Comparison of ENCODE assay signal across 2 cellular contexts in genomic region chr5:33888582-33888981, GRCh38.
TF ChIP-seq lines count a peak whose summit lies in the region.

No MANE protein-coding gene starts in this region.

TF ChIP-seq in IMR-90, 13 proteins besides CTCF, POLR2A, EP300 and RAD21:
- TF ChIP-seq CEBPB (IDR thresholded peaks at IDR 0.05; ENCODE audit: low read depth, low read length) (no peak; the same call in 1 of the 2 replicates), RCOR1 (IDR thresholded peaks at IDR 0.05; ENCODE audit: insufficient replicate concordance, low read length) (no peak), MAFK (IDR thresholded peaks at IDR 0.05; ENCODE audit: low read depth, low read length) (no peak), RFX5 (IDR thresholded peaks at IDR 0.05; ENCODE audit: low read depth, low read length) (no peak), FOS (IDR thresholded peaks at IDR 0.05; ENCODE audit: low read depth, low read length) (no peak), USF2 (IDR thresholded peaks at IDR 0.05; ENCODE audit: low read depth, low read length) (no peak), NFE2L2 (IDR thresholded peaks at IDR 0.05; ENCODE audit: low read depth, low read length) (no peak), CHD1 (IDR thresholded peaks at IDR 0.05; ENCODE audit: low read depth, low read length) (no peak), SMC3 (IDR thresholded peaks at IDR 0.05; ENCODE audit: low read depth, low read length) (no peak), BHLHE40 (IDR thresholded peaks at IDR 0.05; ENCODE audit: low read depth, low read length) (no peak), MXI1 (IDR thresholded peaks at IDR 0.05; ENCODE audit: borderline replicate concordance, low read depth, low read length) (no peak)
- TF ChIP-seq, protein P1, sequence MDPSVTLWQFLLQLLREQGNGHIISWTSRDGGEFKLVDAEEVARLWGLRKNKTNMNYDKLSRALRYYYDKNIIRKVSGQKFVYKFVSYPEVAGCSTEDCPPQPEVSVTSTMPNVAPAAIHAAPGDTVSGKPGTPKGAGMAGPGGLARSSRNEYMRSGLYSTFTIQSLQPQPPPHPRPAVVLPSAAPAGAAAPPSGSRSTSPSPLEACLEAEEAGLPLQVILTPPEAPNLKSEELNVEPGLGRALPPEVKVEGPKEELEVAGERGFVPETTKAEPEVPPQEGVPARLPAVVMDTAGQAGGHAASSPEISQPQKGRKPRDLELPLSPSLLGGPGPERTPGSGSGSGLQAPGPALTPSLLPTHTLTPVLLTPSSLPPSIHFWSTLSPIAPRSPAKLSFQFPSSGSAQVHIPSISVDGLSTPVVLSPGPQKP (IDR thresholded peaks at IDR 0.05; ENCODE audit: borderline replicate concordance, low read depth, low read length) = no peak

TF ChIP-seq in GM23338, 12 proteins besides CTCF, POLR2A, EP300 and RAD21:
- TF ChIP-seq STAT1 (IDR thresholded peaks at IDR 0.05; ENCODE audit: unreplicated experiment) (no peak), EZH2 (IDR thresholded peaks at IDR 0.05; ENCODE audit: low read depth, unreplicated experiment) (no peak), EZH2phosphoT487 (IDR thresholded peaks at IDR 0.05; ENCODE audit: unreplicated experiment) (no peak), ZNF114 (CRISPR knock-in tag; IDR thresholded peaks at IDR 0.05) (no peak), POLR2AphosphoS5 (IDR thresholded peaks at IDR 0.05; ENCODE audit: low read depth) (no peak), NANOG (IDR thresholded peaks at IDR 0.05; ENCODE audit: borderline replicate concordance) (no peak), CREB1 (CRISPR knock-in tag; IDR thresholded peaks at IDR 0.05; ENCODE audit: low read depth) (no peak), JUNB (IDR thresholded peaks at IDR 0.05; ENCODE audit: unreplicated experiment) (no peak), ZNF331 (CRISPR knock-in tag; IDR thresholded peaks at IDR 0.05; ENCODE audit: low read depth) (no peak)
- TF ChIP-seq, protein P2, sequence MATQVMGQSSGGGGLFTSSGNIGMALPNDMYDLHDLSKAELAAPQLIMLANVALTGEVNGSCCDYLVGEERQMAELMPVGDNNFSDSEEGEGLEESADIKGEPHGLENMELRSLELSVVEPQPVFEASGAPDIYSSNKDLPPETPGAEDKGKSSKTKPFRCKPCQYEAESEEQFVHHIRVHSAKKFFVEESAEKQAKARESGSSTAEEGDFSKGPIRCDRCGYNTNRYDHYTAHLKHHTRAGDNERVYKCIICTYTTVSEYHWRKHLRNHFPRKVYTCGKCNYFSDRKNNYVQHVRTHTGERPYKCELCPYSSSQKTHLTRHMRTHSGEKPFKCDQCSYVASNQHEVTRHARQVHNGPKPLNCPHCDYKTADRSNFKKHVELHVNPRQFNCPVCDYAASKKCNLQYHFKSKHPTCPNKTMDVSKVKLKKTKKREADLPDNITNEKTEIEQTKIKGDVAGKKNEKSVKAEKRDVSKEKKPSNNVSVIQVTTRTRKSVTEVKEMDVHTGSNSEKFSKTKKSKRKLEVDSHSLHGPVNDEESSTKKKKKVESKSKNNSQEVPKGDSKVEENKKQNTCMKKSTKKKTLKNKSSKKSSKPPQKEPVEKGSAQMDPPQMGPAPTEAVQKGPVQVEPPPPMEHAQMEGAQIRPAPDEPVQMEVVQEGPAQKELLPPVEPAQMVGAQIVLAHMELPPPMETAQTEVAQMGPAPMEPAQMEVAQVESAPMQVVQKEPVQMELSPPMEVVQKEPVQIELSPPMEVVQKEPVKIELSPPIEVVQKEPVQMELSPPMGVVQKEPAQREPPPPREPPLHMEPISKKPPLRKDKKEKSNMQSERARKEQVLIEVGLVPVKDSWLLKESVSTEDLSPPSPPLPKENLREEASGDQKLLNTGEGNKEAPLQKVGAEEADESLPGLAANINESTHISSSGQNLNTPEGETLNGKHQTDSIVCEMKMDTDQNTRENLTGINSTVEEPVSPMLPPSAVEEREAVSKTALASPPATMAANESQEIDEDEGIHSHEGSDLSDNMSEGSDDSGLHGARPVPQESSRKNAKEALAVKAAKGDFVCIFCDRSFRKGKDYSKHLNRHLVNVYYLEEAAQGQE (IDR thresholded peaks at IDR 0.05; ENCODE audit: unreplicated experiment) = no peak
- TF ChIP-seq, protein P3, sequence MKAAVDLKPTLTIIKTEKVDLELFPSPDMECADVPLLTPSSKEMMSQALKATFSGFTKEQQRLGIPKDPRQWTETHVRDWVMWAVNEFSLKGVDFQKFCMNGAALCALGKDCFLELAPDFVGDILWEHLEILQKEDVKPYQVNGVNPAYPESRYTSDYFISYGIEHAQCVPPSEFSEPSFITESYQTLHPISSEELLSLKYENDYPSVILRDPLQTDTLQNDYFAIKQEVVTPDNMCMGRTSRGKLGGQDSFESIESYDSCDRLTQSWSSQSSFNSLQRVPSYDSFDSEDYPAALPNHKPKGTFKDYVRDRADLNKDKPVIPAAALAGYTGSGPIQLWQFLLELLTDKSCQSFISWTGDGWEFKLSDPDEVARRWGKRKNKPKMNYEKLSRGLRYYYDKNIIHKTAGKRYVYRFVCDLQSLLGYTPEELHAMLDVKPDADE (IDR thresholded peaks at IDR 0.05) = no peak
- TF ChIP-seq, protein P4, sequence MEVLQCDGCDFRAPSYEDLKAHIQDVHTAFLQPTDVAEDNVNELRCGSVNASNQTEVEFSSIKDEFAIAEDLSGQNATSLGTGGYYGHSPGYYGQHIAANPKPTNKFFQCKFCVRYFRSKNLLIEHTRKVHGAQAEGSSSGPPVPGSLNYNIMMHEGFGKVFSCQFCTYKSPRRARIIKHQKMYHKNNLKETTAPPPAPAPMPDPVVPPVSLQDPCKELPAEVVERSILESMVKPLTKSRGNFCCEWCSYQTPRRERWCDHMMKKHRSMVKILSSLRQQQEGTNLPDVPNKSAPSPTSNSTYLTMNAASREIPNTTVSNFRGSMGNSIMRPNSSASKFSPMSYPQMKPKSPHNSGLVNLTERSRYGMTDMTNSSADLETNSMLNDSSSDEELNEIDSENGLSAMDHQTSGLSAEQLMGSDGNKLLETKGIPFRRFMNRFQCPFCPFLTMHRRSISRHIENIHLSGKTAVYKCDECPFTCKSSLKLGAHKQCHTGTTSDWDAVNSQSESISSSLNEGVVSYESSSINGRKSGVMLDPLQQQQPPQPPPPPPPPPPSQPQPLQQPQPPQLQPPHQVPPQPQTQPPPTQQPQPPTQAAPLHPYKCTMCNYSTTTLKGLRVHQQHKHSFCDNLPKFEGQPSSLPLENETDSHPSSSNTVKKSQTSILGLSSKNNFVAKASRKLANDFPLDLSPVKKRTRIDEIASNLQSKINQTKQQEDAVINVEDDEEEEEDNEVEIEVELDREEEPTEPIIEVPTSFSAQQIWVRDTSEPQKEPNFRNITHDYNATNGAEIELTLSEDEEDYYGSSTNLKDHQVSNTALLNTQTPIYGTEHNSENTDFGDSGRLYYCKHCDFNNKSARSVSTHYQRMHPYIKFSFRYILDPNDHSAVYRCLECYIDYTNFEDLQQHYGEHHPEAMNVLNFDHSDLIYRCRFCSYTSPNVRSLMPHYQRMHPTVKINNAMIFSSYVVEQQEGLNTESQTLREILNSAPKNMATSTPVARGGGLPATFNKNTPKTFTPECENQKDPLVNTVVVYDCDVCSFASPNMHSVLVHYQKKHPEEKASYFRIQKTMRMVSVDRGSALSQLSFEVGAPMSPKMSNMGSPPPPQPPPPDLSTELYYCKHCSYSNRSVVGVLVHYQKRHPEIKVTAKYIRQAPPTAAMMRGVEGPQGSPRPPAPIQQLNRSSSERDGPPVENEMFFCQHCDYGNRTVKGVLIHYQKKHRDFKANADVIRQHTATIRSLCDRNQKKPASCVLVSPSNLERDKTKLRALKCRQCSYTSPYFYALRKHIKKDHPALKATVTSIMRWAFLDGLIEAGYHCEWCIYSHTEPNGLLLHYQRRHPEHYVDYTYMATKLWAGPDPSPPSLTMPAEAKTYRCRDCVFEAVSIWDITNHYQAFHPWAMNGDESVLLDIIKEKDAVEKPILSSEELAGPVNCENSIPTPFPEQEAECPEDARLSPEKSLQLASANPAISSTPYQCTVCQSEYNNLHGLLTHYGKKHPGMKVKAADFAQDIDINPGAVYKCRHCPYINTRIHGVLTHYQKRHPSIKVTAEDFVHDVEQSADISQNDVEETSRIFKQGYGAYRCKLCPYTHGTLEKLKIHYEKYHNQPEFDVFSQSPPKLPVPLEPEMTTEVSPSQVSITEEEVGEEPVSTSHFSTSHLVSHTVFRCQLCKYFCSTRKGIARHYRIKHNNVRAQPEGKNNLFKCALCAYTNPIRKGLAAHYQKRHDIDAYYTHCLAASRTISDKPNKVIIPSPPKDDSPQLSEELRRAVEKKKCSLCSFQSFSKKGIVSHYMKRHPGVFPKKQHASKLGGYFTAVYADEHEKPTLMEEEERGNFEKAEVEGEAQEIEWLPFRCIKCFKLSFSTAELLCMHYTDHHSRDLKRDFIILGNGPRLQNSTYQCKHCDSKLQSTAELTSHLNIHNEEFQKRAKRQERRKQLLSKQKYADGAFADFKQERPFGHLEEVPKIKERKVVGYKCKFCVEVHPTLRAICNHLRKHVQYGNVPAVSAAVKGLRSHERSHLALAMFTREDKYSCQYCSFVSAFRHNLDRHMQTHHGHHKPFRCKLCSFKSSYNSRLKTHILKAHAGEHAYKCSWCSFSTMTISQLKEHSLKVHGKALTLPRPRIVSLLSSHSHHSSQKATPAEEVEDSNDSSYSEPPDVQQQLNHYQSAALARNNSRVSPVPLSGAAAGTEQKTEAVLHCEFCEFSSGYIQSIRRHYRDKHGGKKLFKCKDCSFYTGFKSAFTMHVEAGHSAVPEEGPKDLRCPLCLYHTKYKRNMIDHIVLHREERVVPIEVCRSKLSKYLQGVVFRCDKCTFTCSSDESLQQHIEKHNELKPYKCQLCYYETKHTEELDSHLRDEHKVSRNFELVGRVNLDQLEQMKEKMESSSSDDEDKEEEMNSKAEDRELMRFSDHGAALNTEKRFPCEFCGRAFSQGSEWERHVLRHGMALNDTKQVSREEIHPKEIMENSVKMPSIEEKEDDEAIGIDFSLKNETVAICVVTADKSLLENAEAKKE (CRISPR knock-in tag; IDR thresholded peaks at IDR 0.05) = no peak
TF ChIP-seq in GM23338: peak in this region for 0.
